11 cellular contexts compared by ENCODE assay signal in genomic region chr11:3044004-3044403, GRCh38. TPM values are rescaled to one million over a fixed set of nuclear protein-coding genes. Genes with fewer than 3 reads are reported as not detected.
DNase-seq lines count a peak whose midpoint lies in the region; ATAC-seq and TF ChIP-seq lines count a peak whose summit lies in the region.
"Had no signal": no experiment of that assay in that cellular context is flagged by ENCODE, and none has a peak within 500 bp of the region (broad histone marks: within the 10 kb centered on the region; RNA-seq: fewer than 3 reads in every experiment).

No MANE protein-coding gene starts in this region.

- peaks cover 14% of the 10 kb centered on the region for H3K36me3 Mint-ChIP-seq in activated naive CD8-positive, alpha-beta T cell treated with anti-CD3 and anti-CD28 coated beads for 36 hours

- no peak overlapping the region for H2AFZ ChIP-seq in SK-N-SH (ENCODE audit: low read depth)

- peaks cover 81% of the 10 kb centered on the region for H3K79me2 ChIP-seq in SK-N-SH (ENCODE audit: insufficient read depth)

- no peak overlapping the region for H3K4me2 ChIP-seq in SK-N-SH

- intact Hi-C loops in sigmoid colon (cut with DNase I): no loop called here

- H3K27me3 ChIP-seq in SK-N-SH (ENCODE audit: insufficient read depth) (no peaks in the 10 kb centered on the region), sigmoid colon (no peaks in the 10 kb centered on the region)
- H3K27me3 ChIP-seq: BE2C had no signal

- H3K4me3 ChIP-seq in SK-N-SH (ENCODE audit: low read depth in 2 of 2, low read length in 1 of 2) (no peak overlapping the region), fibroblast of villous mesenchyme (ENCODE audit: low read depth, low read length) (no peak overlapping the region), sigmoid colon (no peak overlapping the region)

- no peaks in the 10 kb centered on the region for H3K9me3 Mint-ChIP-seq in activated naive CD8-positive, alpha-beta T cell treated with anti-CD3 and anti-CD28 coated beads for 36 hours
- H3K9me3 Mint-ChIP-seq: immature natural killer cell, nephron had no signal

- peaks cover 2% of the 10 kb centered on the region for H3K4me1 Mint-ChIP-seq in activated naive CD8-positive, alpha-beta T cell treated with anti-CD3 and anti-CD28 coated beads for 36 hours
- H3K4me1 Mint-ChIP-seq: nephron had no signal

- TF ChIP-seq EP300 in SK-N-SH (IDR thresholded peaks at IDR 0.05; ENCODE audit: borderline replicate concordance in 1 of 2, low read depth in 1 of 2, low read length in 1 of 2): no peak
- no peak for TF ChIP-seq EP300 in sigmoid colon (IDR thresholded peaks at IDR 0.05)

- no peak for ATAC-seq in HG02763 (IDR thresholded peaks at IDR 0.05; ENCODE audit: unreplicated experiment)

- H3K27ac ChIP-seq in SK-N-SH (ENCODE audit: low read depth in 2 of 2, low read length in 1 of 2): peak overlapping the region; percentile 25 to 36; a peak in 2 of 4 replicates
- peak overlapping the region in 3 of 4 donors; percentile 78 to 90 (median 88) for H3K27ac ChIP-seq in sigmoid colon

- H3F3A ChIP-seq in SK-N-SH (replicated peaks; ENCODE audit: insufficient read depth): peaks cover 3% of the 10 kb centered on the region

- no peaks in the 10 kb centered on the region for H3K27me3 Mint-ChIP-seq in activated naive CD8-positive, alpha-beta T cell treated with anti-CD3 and anti-CD28 coated beads for 36 hours

- no peaks in the 10 kb centered on the region for H3K9me2 ChIP-seq in SK-N-SH

- peak; percentile 68 for DNase-seq in AG20443 (ENCODE audit: low spot score)
- no peak for DNase-seq in SK-N-SH
- peak; percentile 53 for DNase-seq in fibroblast of villous mesenchyme (ENCODE audit: low read depth)
- no peak for DNase-seq in sigmoid colon
- no peak for DNase-seq in activated naive CD8-positive, alpha-beta T cell treated with anti-CD3 and anti-CD28 coated beads for 36 hours
- DNase-seq in activated T-cell treated with anti-CD3 and anti-CD28 coated beads, Interleukin-2, amount 50 U/mL, for 48 hours: no peak
- DNase-seq in cortex of kidney (lab: John Stamatoyannopoulos, UW): no peak
- DNase-seq: BE2C, immature natural killer cell had no signal

- CTCF ChIA-PET in SK-N-SH (lab: Yijun Ruan, JAX): interaction anchor here (0.7 to 23.7 kb wide), 5 partner anchors 8 to 93 kb away, joined by 3 to 403 read pairs (median 3); no protein-coding TSS in a partner anchor

- no peaks in the 10 kb centered on the region for H3K9me3 ChIP-seq in SK-N-SH
- H3K9me3 ChIP-seq in sigmoid colon: no peaks in the 10 kb centered on the region
- H3K9me3 ChIP-seq: BE2C had no signal

- POLR2A ChIA-PET in SK-N-SH (lab: Yijun Ruan, JAX): no interaction called here

- WGBS in SK-N-SH (ENCODE audit: low lambda C conversion rate): 65% methylated on average over 4 of the region's 6 CpGs
- 84 to 90% methylated on average over 6 of the region's 6 CpGs for whole genome bisulfite sequencing in sigmoid colon, 2 donors

- TF ChIP-seq CTCF in SK-N-SH (IDR thresholded peaks at IDR 0.05): no peak
- no peak for TF ChIP-seq CTCF in fibroblast of villous mesenchyme (IDR thresholded peaks at IDR 0.05; ENCODE audit: insufficient read depth, low read depth, low read length)
- no peak for TF ChIP-seq CTCF in sigmoid colon (IDR thresholded peaks at IDR 0.05)

- H3K4me1 ChIP-seq in SK-N-SH (ENCODE audit: control insufficient read depth in 1 of 2, insufficient read depth in 2 of 2, low read depth in 1 of 2, low read length in 1 of 2) (peaks cover 7 to 21% of the 10 kb centered on the region in 2 experiments; a peak in 3 of 4 replicates), sigmoid colon (peaks cover 0 to 66% (median 55%) of the 10 kb centered on the region in 4 donors)
- H3K4me1 ChIP-seq: BE2C had no signal

- no peak overlapping the region for H3K4me3 Mint-ChIP-seq in activated naive CD8-positive, alpha-beta T cell treated with anti-CD3 and anti-CD28 coated beads for 36 hours
- H3K4me3 Mint-ChIP-seq: immature natural killer cell, nephron had no signal

- H3K27ac Mint-ChIP-seq in activated naive CD8-positive, alpha-beta T cell treated with anti-CD3 and anti-CD28 coated beads for 36 hours: no peak overlapping the region
- H3K27ac Mint-ChIP-seq: immature natural killer cell, nephron had no signal

- H4K20me1 ChIP-seq in SK-N-SH (ENCODE audit: insufficient read depth): peaks cover 85% of the 10 kb centered on the region

- TF ChIP-seq POLR2A in sigmoid colon (IDR thresholded peaks at IDR 0.05): no peak

- no peak for TF ChIP-seq RAD21 in SK-N-SH (IDR thresholded peaks at IDR 0.05; ENCODE audit: low read length)

- no peak overlapping the region for H3K9ac ChIP-seq in SK-N-SH

- H3K36me3 ChIP-seq in SK-N-SH (replicated peaks in 1 of 2; ENCODE audit: control insufficient read depth in 1 of 2, insufficient read depth in 2 of 2, low read length in 1 of 2): peaks cover 14 to 55% of the 10 kb centered on the region in 2 experiments
- peaks cover 12 to 49% (median 19%) of the 10 kb centered on the region in 4 donors for H3K36me3 ChIP-seq in sigmoid colon
- H3K36me3 ChIP-seq: BE2C had no signal

TF ChIP-seq in SK-N-SH, 30 proteins besides CTCF, POLR2A, EP300 and RAD21 (continues in another document):
- TF ChIP-seq NRF1 (IDR thresholded peaks at IDR 0.05; ENCODE audit: low read depth, low read length) (no peak), POLR2AphosphoS5 (IDR thresholded peaks at IDR 0.05; ENCODE audit: low read depth, low read length) (no peak), FOXM1 (IDR thresholded peaks at IDR 0.05; ENCODE audit: low read depth) (no peak), MEF2A (IDR thresholded peaks at IDR 0.05; ENCODE audit: borderline replicate concordance, low read depth) (no peak), FOXJ3 (CRISPR knock-in tag; IDR thresholded peaks at IDR 0.05) (no peak), CHD2 (IDR thresholded peaks at IDR 0.05; ENCODE audit: low read length, partially characterized antibody) (no peak), REST (IDR thresholded peaks at IDR 0.05; ENCODE audit: low read depth, low read length) (no peak), SMC3 (IDR thresholded peaks at IDR 0.05; ENCODE audit: low read depth, low read length) (no peak), TAF1 (IDR thresholded peaks at IDR 0.05; ENCODE audit: borderline replicate concordance, low read depth, low read length) (no peak), PBX3 (IDR thresholded peaks at IDR 0.05) (no peak), MXI1 (IDR thresholded peaks at IDR 0.05; ENCODE audit: low read depth, low read length) (no peak), JUND (IDR thresholded peaks at IDR 0.05) (no peak), YY1 (IDR thresholded peaks at IDR 0.05; ENCODE audit: low read depth) (no peak), GATA2 (CRISPR knock-in tag; IDR thresholded peaks at IDR 0.05) (no peak)

RNA-seq across cellular contexts. Expression of gene CARS1, which starts 13.2 kb away (rescaled TPM):
- polyA plus RNA-seq in SK-N-SH (2012; rRNA removed) (52.1 and 65.2 TPM in 2 replicates), sigmoid colon (10 to 100 TPM; 21.0 to 57.1 (median 35.4) TPM)
- 44.2 and 44.3 TPM in 2 replicates for polyA plus RNA-seq in SK-N-SH (2012; cell fraction: cytosol; rRNA removed)
- 139 and 179 TPM in 2 replicates for polyA plus RNA-seq in SK-N-SH (2012; cell fraction: nucleus; rRNA removed)
- total RNA-seq in fibroblast of villous mesenchyme (68.2 and 87.6 TPM in 2 replicates), sigmoid colon (10 to 100 TPM; 34.6 to 49.0 (median 39.6) TPM)
- 100 to 1,000 TPM in 1 of 2 experiments, 10 to 100 TPM in 1; 96.6 to 101 TPM for total RNA-seq in activated naive CD8-positive, alpha-beta T cell treated with anti-CD3 and anti-CD28 coated beads for 36 hours

RNA-seq across cellular contexts. Expression of gene NAP1L4, which starts 51.9 kb away (rescaled TPM):
- polyA plus RNA-seq in SK-N-SH (2012; rRNA removed) (82.5 and 104 TPM in 2 replicates), sigmoid colon (10 to 100 TPM; 55.9 to 94.8 (median 61.3) TPM)
- polyA plus RNA-seq in SK-N-SH (2012; cell fraction: cytosol; rRNA removed): 94.9 and 110 TPM in 2 replicates
- 54.4 and 105 TPM in 2 replicates for polyA plus RNA-seq in SK-N-SH (2012; cell fraction: nucleus; rRNA removed)
- total RNA-seq in fibroblast of villous mesenchyme (87.6 and 121 TPM in 2 replicates), sigmoid colon (100 to 1,000 TPM in 2 of 4 donors, 10 to 100 TPM in 2; 88.2 to 102 (median 95.4) TPM)
- total RNA-seq in activated naive CD8-positive, alpha-beta T cell treated with anti-CD3 and anti-CD28 coated beads for 36 hours: 100 to 1,000 TPM; 222 to 226 TPM

Comparison
In these comparisons a context has a peak if more than half of its experiments do, and no peak if none do; other contexts are left out.
1. DNase-seq: peak in AG20443 (single experiment) and fibroblast of villous mesenchyme (single experiment); none in SK-N-SH (single experiment), sigmoid colon (single experiment), activated naive CD8-positive, alpha-beta T cell treated with anti-CD3 and anti-CD28 coated beads for 36 hours (single experiment), activated T-cell treated with anti-CD3 and anti-CD28 coated beads, Interleukin-2, amount 50 U/mL, for 48 hours (0 of 2) and cortex of kidney (single experiment).